1 cellular context compared by ENCODE assay signal in genomic region chr16:28874406-28874805, GRCh38.
TF ChIP-seq lines count a peak whose summit lies in the region.

No MANE protein-coding gene starts in this region.

TF ChIP-seq in IMR-90, 13 proteins besides CTCF, POLR2A, EP300 and RAD21 (continued from another document):
- TF ChIP-seq USF2 (IDR thresholded peaks at IDR 0.05; ENCODE audit: low read depth, low read length), result no peak
- no peak for TF ChIP-seq NFE2L2 (IDR thresholded peaks at IDR 0.05; ENCODE audit: low read depth, low read length)
